In the genomic region with DNA sequence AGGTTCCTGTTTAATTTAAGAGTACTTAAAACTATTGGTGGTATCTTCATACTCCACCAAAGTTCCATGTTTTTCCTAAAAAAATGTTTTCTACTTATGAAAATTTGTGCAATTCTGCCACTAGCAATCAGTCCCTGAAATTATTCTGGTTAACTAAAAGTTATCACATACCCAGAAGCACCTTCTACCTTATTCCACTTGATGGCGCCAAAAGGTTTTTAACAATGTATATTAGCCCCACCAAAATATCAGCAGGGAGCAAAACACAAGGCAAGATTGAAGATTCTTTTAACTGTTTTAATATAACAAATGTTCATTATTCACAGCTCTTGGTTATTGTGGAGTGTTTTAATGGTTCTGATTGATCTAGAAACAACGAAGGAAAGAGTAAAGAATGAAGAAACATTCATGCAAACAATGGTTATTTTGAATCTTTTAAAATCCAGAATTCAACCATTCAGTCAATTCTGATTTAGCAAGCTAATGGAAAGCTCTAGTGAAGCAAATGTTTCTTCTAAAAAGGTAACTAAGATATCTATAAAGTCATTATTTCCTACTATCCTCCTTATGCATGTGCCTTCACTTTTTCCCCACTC, we compare ENCODE assay signal across 8 cellular contexts.
DNase-seq lines count a peak whose midpoint lies in the region; ATAC-seq, FAIRE-seq and TF ChIP-seq lines count a peak whose summit lies in the region.

No MANE protein-coding gene starts in this region.

- H3K4me1 Mint-ChIP-seq in GM23338 (peaks cover 16% of the 10 kb centered on the region), neural progenitor cell (no peaks in the 10 kb centered on the region)

- peak; percentile 71 for ATAC-seq in GM23338
- no peak for ATAC-seq in HG03097 (IDR thresholded peaks at IDR 0.05; ENCODE audit: low FRiP score, unreplicated experiment)

- H3K36me3 Mint-ChIP-seq in GM23338 (ENCODE audit: low read depth): no peaks in the 10 kb centered on the region
- H3K36me3 Mint-ChIP-seq in neural progenitor cell: peaks cover 1% of the 10 kb centered on the region

- H3K4me1 ChIP-seq in GM23338 (ENCODE audit: insufficient read depth) (no peaks in the 10 kb centered on the region), neural progenitor cell (no peaks in the 10 kb centered on the region)

- H3F3A ChIP-seq in GM23338 (replicated peaks; ENCODE audit: low read depth) (no peaks in the 10 kb centered on the region), neural progenitor cell (ENCODE audit: low read depth) (no peaks in the 10 kb centered on the region)

- DNase-seq in stimulated activated CD4-positive, alpha-beta T cell treated with anti-CD3 and anti-CD28 coated beads, Interleukin-2, amount 100 ng/mL, for 4 hours (ENCODE audit: low read depth): peak; percentile 4
- DNase-seq in stimulated activated CD4-positive, alpha-beta T cell treated with anti-CD3 and anti-CD28 coated beads, Interleukin-12 subunit alpha, Interleukin-12 subunit beta, amount 100 ng/mL, for 4 hours: no peak
- DNase-seq in GM23338 (ENCODE audit: low spot score) (peak; percentile 81), NCI-H1105 (lab: John Stamatoyannopoulos, UW) (peak; percentile 55), fibroblast of mammary gland (ENCODE audit: low read depth) (peak; percentile 60), neural progenitor cell (ENCODE audit: low spot score) (peak; percentile 74)

- FAIRE-seq in TTC549 (lab: Jason Lieb, UNC): peak; percentile 84

- no peak overlapping the region for H3K4me2 ChIP-seq in GM23338
- H3K4me2 ChIP-seq in neural progenitor cell: no peak overlapping the region

- no peak overlapping the region for H3K4me3 ChIP-seq in GM23338
- no peak overlapping the region for H3K4me3 ChIP-seq in fibroblast of mammary gland (ENCODE audit: control insufficient read depth, low read depth, low read length)
- H3K4me3 ChIP-seq in neural progenitor cell: no peak overlapping the region

- H4K20me1 ChIP-seq in GM23338 (replicated peaks; ENCODE audit: insufficient read depth): no peaks in the 10 kb centered on the region
- no peaks in the 10 kb centered on the region for H4K20me1 ChIP-seq in neural progenitor cell (ENCODE audit: low read depth)

- H3K36me3 ChIP-seq in GM23338 (ENCODE audit: insufficient read depth) (no peaks in the 10 kb centered on the region), neural progenitor cell (no peaks in the 10 kb centered on the region)

- H3K27me3 Mint-ChIP-seq in GM23338 (ENCODE audit: insufficient read depth, low read depth, poor library complexity) (no peaks in the 10 kb centered on the region), neural progenitor cell (ENCODE audit: insufficient read depth, low read depth) (no peaks in the 10 kb centered on the region)

- H3K27me3 ChIP-seq in GM23338 (ENCODE audit: insufficient read depth) (no peaks in the 10 kb centered on the region), neural progenitor cell (no peaks in the 10 kb centered on the region)

- no peaks in the 10 kb centered on the region for H3K9me3 ChIP-seq in neural progenitor cell (ENCODE audit: low read depth)

- H3K27ac ChIP-seq in GM23338 (ENCODE audit: low read depth): no peak overlapping the region
- H3K27ac ChIP-seq in neural progenitor cell: no peak overlapping the region

- H3K27ac Mint-ChIP-seq in GM23338: no peak overlapping the region
- no peak overlapping the region for H3K27ac Mint-ChIP-seq in neural progenitor cell

- peak; percentile 73 to 92 for TF ChIP-seq CTCF in GM23338 (conservative IDR thresholded peaks at IDR 0.05; ENCODE audit: low read depth in 2 of 2)
- peak; percentile 75 for TF ChIP-seq CTCF in fibroblast of mammary gland (conservative IDR thresholded peaks at IDR 0.05; ENCODE audit: control insufficient read depth, insufficient read depth, low read depth, low read length)
- peak; percentile 86 for TF ChIP-seq CTCF in neural progenitor cell (IDR thresholded peaks at IDR 0.05)

- no peak overlapping the region for H3K9ac ChIP-seq in neural progenitor cell

- H3K79me2 ChIP-seq in GM23338 (replicated peaks; ENCODE audit: insufficient read depth): no peaks in the 10 kb centered on the region
- no peaks in the 10 kb centered on the region for H3K79me2 ChIP-seq in neural progenitor cell (ENCODE audit: low read depth)

- H3K9me3 Mint-ChIP-seq in GM23338 (no peaks in the 10 kb centered on the region), neural progenitor cell (no peaks in the 10 kb centered on the region)

- H2AFZ ChIP-seq in GM23338 (no peak overlapping the region), neural progenitor cell (replicated peaks) (no peak overlapping the region)

- H3K4me3 Mint-ChIP-seq in GM23338: no peak overlapping the region
- H3K4me3 Mint-ChIP-seq in neural progenitor cell: no peak overlapping the region

- H3K9me2 ChIP-seq in GM23338 (ENCODE audit: insufficient read depth): no peaks in the 10 kb centered on the region

TF ChIP-seq in GM23338, 12 proteins besides CTCF, POLR2A, EP300 and RAD21 (continues in another document):
- TF ChIP-seq, protein P1, sequence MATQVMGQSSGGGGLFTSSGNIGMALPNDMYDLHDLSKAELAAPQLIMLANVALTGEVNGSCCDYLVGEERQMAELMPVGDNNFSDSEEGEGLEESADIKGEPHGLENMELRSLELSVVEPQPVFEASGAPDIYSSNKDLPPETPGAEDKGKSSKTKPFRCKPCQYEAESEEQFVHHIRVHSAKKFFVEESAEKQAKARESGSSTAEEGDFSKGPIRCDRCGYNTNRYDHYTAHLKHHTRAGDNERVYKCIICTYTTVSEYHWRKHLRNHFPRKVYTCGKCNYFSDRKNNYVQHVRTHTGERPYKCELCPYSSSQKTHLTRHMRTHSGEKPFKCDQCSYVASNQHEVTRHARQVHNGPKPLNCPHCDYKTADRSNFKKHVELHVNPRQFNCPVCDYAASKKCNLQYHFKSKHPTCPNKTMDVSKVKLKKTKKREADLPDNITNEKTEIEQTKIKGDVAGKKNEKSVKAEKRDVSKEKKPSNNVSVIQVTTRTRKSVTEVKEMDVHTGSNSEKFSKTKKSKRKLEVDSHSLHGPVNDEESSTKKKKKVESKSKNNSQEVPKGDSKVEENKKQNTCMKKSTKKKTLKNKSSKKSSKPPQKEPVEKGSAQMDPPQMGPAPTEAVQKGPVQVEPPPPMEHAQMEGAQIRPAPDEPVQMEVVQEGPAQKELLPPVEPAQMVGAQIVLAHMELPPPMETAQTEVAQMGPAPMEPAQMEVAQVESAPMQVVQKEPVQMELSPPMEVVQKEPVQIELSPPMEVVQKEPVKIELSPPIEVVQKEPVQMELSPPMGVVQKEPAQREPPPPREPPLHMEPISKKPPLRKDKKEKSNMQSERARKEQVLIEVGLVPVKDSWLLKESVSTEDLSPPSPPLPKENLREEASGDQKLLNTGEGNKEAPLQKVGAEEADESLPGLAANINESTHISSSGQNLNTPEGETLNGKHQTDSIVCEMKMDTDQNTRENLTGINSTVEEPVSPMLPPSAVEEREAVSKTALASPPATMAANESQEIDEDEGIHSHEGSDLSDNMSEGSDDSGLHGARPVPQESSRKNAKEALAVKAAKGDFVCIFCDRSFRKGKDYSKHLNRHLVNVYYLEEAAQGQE (IDR thresholded peaks at IDR 0.05; ENCODE audit: unreplicated experiment): no peak
- TF ChIP-seq ZNF331 (CRISPR knock-in tag; IDR thresholded peaks at IDR 0.05; ENCODE audit: low read depth) (no peak), ZNF114 (CRISPR knock-in tag; IDR thresholded peaks at IDR 0.05) (no peak), EZH2 (IDR thresholded peaks at IDR 0.05; ENCODE audit: low read depth, unreplicated experiment) (no peak), JUNB (IDR thresholded peaks at IDR 0.05; ENCODE audit: unreplicated experiment) (no peak), NANOG (IDR thresholded peaks at IDR 0.05; ENCODE audit: borderline replicate concordance) (no peak), EZH2phosphoT487 (IDR thresholded peaks at IDR 0.05; ENCODE audit: unreplicated experiment) (no peak)
- TF ChIP-seq, protein P2, sequence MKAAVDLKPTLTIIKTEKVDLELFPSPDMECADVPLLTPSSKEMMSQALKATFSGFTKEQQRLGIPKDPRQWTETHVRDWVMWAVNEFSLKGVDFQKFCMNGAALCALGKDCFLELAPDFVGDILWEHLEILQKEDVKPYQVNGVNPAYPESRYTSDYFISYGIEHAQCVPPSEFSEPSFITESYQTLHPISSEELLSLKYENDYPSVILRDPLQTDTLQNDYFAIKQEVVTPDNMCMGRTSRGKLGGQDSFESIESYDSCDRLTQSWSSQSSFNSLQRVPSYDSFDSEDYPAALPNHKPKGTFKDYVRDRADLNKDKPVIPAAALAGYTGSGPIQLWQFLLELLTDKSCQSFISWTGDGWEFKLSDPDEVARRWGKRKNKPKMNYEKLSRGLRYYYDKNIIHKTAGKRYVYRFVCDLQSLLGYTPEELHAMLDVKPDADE (IDR thresholded peaks at IDR 0.05): no peak
